37 cellular contexts compared by ENCODE assay signal in the genomic region with DNA sequence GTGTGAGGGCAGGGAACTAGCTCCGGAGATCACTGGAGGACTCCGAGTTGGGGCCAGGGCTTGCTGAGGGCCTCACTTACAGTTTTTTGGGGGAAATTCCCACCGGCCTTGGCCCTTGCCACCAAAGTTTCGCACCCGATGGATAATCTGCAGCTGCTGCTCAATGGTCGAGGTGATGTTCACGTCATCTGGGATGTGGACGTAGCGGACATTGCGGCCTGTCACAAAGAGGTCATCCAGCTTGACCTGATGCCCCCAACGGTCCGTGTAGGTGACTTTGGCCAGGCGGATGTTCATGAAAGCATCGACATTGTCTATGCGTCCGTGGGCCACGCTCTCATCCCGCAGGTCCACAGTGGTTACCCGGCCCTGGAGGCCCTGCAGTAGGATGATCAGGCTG.
"Had no signal": no experiment of that assay in that cellular context is flagged by ENCODE, and none has a peak within 500 bp of the region (broad histone marks: within the 10 kb centered on the region; RNA-seq: fewer than 3 reads in every experiment).

No MANE protein-coding gene starts in this region.

- H3K27me3 Mint-ChIP-seq: activated B cell treated with CpG ODN at 0.5 μM for 24 hours; activated CD4-positive, alpha-beta memory T cell treated with anti-CD3 and anti-CD28 coated beads for 36 hours had no signal

- H3K4me3 ChIP-seq: adrenal gland, MG63, SJCRH30, SK-N-MC had no signal

- H3K27ac ChIP-seq: adrenal gland, SJCRH30, SK-N-MC, VCaP had no signal

- H3K27me3 ChIP-seq: adrenal gland, MG63, SJCRH30 had no signal

- H3K9me3 ChIP-seq: adrenal gland, MG63, SJCRH30 had no signal

- FAIRE-seq: bronchial epithelial cell had no signal

- H3K4me3 Mint-ChIP-seq: activated B cell treated with CpG ODN at 0.5 μM for 24 hours; activated CD4-positive, alpha-beta memory T cell treated with anti-CD3 and anti-CD28 coated beads for 36 hours; activated naive CD4-positive, alpha-beta T cell treated with anti-CD3 and anti-CD28 coated beads for 36 hours; activated T-cell treated with anti-CD3 and anti-CD28 coated beads, Interleukin-2, amount 50 U/mL, for 4 hours; activated T-helper 1 cell treated with anti-CD3 and anti-CD28 coated beads, Interleukin-12 subunit alpha, Interleukin-12 subunit beta, Interleukin-2, Interleukin-4 antibody, amounts not matched to agents 30 ng/mL and 10 ng/mL and 1 ng/mL, durations not matched to agents 14 hours and 24 hours and 36 hours had no signal

- H3K9me3 Mint-ChIP-seq: activated B cell treated with CpG ODN at 0.5 μM for 24 hours; activated CD4-positive, alpha-beta memory T cell treated with anti-CD3 and anti-CD28 coated beads for 36 hours; activated naive CD4-positive, alpha-beta T cell treated with anti-CD3 and anti-CD28 coated beads for 36 hours; activated naive CD4-positive, alpha-beta T cell treated with anti-CD3 and anti-CD28 coated beads, Interleukin-2, amount 50 U/mL, for 72 hours; activated T-cell treated with anti-CD3 and anti-CD28 coated beads, Interleukin-2, amount 50 U/mL, for 4 hours; activated T-helper 1 cell treated with anti-CD3 and anti-CD28 coated beads, Interleukin-12 subunit alpha, Interleukin-12 subunit beta, Interleukin-2, Interleukin-4 antibody, amounts not matched to agents 30 ng/mL and 10 ng/mL and 1 ng/mL, durations not matched to agents 14 hours and 24 hours and 36 hours; brain had no signal

- H3K27ac Mint-ChIP-seq: activated CD4-positive, alpha-beta memory T cell treated with anti-CD3 and anti-CD28 coated beads for 36 hours; activated naive CD4-positive, alpha-beta T cell treated with anti-CD3 and anti-CD28 coated beads for 36 hours; activated T-helper 1 cell treated with anti-CD3 and anti-CD28 coated beads, Interleukin-12 subunit alpha, Interleukin-12 subunit beta, Interleukin-2, Interleukin-4 antibody, amounts not matched to agents 30 ng/mL and 10 ng/mL and 1 ng/mL, durations not matched to agents 14 hours and 24 hours and 36 hours had no signal

- H3K4me1 ChIP-seq: SJCRH30 had no signal

- DNase-seq: activated B cell treated with CpG ODN at 0.5 μM for 24 hours; activated CD4-positive, alpha-beta memory T cell treated with anti-CD3 and anti-CD28 coated beads for 36 hours; activated CD4-positive, alpha-beta T cell treated with anti-CD3 and anti-CD28 coated beads for 4 hours; activated CD4-positive, alpha-beta T cell treated with anti-CD3 and anti-CD28 coated beads, Interleukin-2, amount 50 U/mL, for 1 hour; activated CD4-positive, CD25-positive, alpha-beta regulatory T cell treated with anti-CD3 and anti-CD28 coated beads, Interleukin-2, amount 50 U/mL, for 72 hours; activated CD8-positive, alpha-beta memory T cell treated with anti-CD3 and anti-CD28 coated beads, Interleukin-2, amount 50 U/mL, for 4 hours; activated gamma-delta T cell treated with Interleukin-2 at 50 U/mL for 16 hours; activated naive CD4-positive, alpha-beta T cell treated with anti-CD3 and anti-CD28 coated beads for 36 hours; activated T-cell treated with anti-CD3 and anti-CD28 coated beads for 4 hours; activated T-cell treated with anti-CD3 and anti-CD28 coated beads, Interleukin-2, amount 50 U/mL, for 4 hours; caudate nucleus; cerebellar nuclear complex; Kasumi-1; MG63; NCI-H1048; NCI-H1105 treated with DMSO at 0.1 percent for 48 hours; NCI-H1436; NCI-H1694; NCI-H1930; NCI-H510A; NCI-H526; NCI-H748 treated with DMSO at 0.1 percent for 48 hours; NK-92 treated with Interleukin-12 subunit alpha and Interleukin-12 subunit beta, amount 100 ng/mL, for 24 hours; OCI-M1; SHP77; SJCRH30; SW 1271; T-helper 1 cell; T-helper 2 cell; T-helper 9 cell had no signal

- ATAC-seq: activated naive CD4-positive, alpha-beta T cell treated with anti-CD3 and anti-CD28 coated beads, Interleukin-2, amount 50 U/mL, for 72 hours; activated T-cell treated with anti-CD3 and anti-CD28 coated beads, Interleukin-2, amount 50 U/mL, for 4 hours had no signal
